21 cellular contexts compared by ENCODE assay signal in genomic region chr3:12198301-12198700, GRCh38. TPM values are rescaled to one million over a fixed set of nuclear protein-coding genes. Genes with fewer than 3 reads are reported as not detected.
DNase-seq lines count a peak whose midpoint lies in the region; ATAC-seq and TF ChIP-seq lines count a peak whose summit lies in the region.
"Had no signal": no experiment of that assay in that cellular context is flagged by ENCODE, and none has a peak within 500 bp of the region (broad histone marks: within the 10 kb centered on the region; RNA-seq: fewer than 3 reads in every experiment).

No MANE protein-coding gene starts in this region.

- peaks cover 14% of the 10 kb centered on the region for H3K4me1 ChIP-seq in fibroblast of lung (ENCODE audit: control insufficient read depth, extremely low read depth, insufficient read depth, low read length)
- H3K4me1 ChIP-seq in H9 (ENCODE audit: insufficient read depth, low read length), result no peaks in the 10 kb centered on the region

- no peaks in the 10 kb centered on the region for H3K23me2 ChIP-seq in H9 (ENCODE audit: insufficient read length, low read depth, low read length, poor library complexity, severe bottlenecking)

- H2BK15ac ChIP-seq in H9 (ENCODE audit: low read depth, low read length), result no peak overlapping the region

- no peak overlapping the region for H3K14ac ChIP-seq in H9 (ENCODE audit: insufficient read depth, low read length)

- H3K27ac ChIP-seq in RWPE1, result no peak overlapping the region
- H3K27ac ChIP-seq in fibroblast of lung (ENCODE audit: insufficient read depth, low read length), result no peak overlapping the region
- no peak overlapping the region for H3K27ac ChIP-seq in H9 (ENCODE audit: insufficient read length, low read depth, low read length)
- H3K27ac ChIP-seq: colonic mucosa, upper lobe of right lung had no signal

- H2BK5ac ChIP-seq in H9 (ENCODE audit: insufficient read length, low read length), result no peak overlapping the region

- no peak overlapping the region for H2BK20ac ChIP-seq in H9 (ENCODE audit: low read depth, low read length, poor library complexity, severe bottlenecking)

- DNase-seq in activated naive CD8-positive, alpha-beta T cell treated with anti-CD3 and anti-CD28 coated beads for 36 hours, result no peak
- no peak for DNase-seq in activated naive CD8-positive, alpha-beta T cell treated with anti-CD3 and anti-CD28 coated beads, Interleukin-2, amount 50 U/mL, for 24 hours
- DNase-seq in RWPE1 (ENCODE audit: low spot score) (peak; percentile 15), fibroblast of lung (ENCODE audit: low read depth in 2 of 2) (peak; percentile 66 to 91), osteocyte (ENCODE audit: extremely low spot score, unreplicated experiment) (no peak), H9 (no peak)
- no peak for DNase-seq in stimulated activated CD4-positive, alpha-beta T cell treated with anti-CD3 and anti-CD28 coated beads, Interleukin-4, amount 100 ng/mL, for 1 hour
- DNase-seq: activated CD4-positive, CD25-positive, alpha-beta regulatory T cell treated with anti-CD3 and anti-CD28 coated beads, Interleukin-2, amount 50 U/mL, for 72 hours; activated naive CD8-positive, alpha-beta T cell treated with anti-CD3 and anti-CD28 coated beads, Interleukin-2, amount 10 ng/mL, durations not matched to agents 7 days and 5 days; colonic mucosa; COR-L47; NCI-H1436; NCI-H2227 treated with DMSO at 0.1 percent for 48 hours; right cardiac atrium; stimulated activated CD4-positive, alpha-beta T cell treated with anti-CD3 and anti-CD28 coated beads, Interleukin-1b, Interleukin-23, amount 100 ng/mL, for 48 hours; stimulated activated CD8-positive, alpha-beta memory T cell treated with anti-CD3 and anti-CD28 coated beads, Interleukin-4, amount 100 ng/mL, for 48 hours; T-helper 1 cell; upper lobe of right lung had no signal

- peaks cover 30% of the 10 kb centered on the region for H3K27me3 Mint-ChIP-seq in activated naive CD8-positive, alpha-beta T cell treated with anti-CD3 and anti-CD28 coated beads for 36 hours
- H3K27me3 Mint-ChIP-seq in activated naive CD8-positive, alpha-beta T cell treated with anti-CD3 and anti-CD28 coated beads, Interleukin-2, amount 50 U/mL, for 24 hours, result peaks cover 9% of the 10 kb centered on the region
- H3K27me3 Mint-ChIP-seq in osteocyte (ENCODE audit: unreplicated experiment) (no peaks in the 10 kb centered on the region), H9 (ENCODE audit: low read depth) (no peaks in the 10 kb centered on the region)
- H3K27me3 Mint-ChIP-seq: activated naive CD8-positive, alpha-beta T cell treated with anti-CD3 and anti-CD28 coated beads, Interleukin-2, amount 10 ng/mL, durations not matched to agents 7 days and 5 days had no signal

- TF ChIP-seq CTCF in RWPE1 (conservative IDR thresholded peaks at IDR 0.05; ENCODE audit: low read depth) (no peak), fibroblast of lung (conservative IDR thresholded peaks at IDR 0.05 in 1 of 2, IDR thresholded peaks at IDR 0.05 in 1 of 2; ENCODE audit: low read depth in 1 of 2, low read length in 2 of 2) (no peak), osteocyte (IDR thresholded peaks at IDR 0.05) (no peak), H9 (conservative IDR thresholded peaks at IDR 0.05) (no peak)

- H3K4me2 ChIP-seq in fibroblast of lung (ENCODE audit: extremely low read depth, insufficient read depth, low read length) (no peak overlapping the region), H9 (ENCODE audit: insufficient read depth, insufficient read length, low read length) (no peak overlapping the region)

- H4K8ac ChIP-seq in H9 (replicated peaks; ENCODE audit: insufficient read length, low read depth, low read length), result no peak overlapping the region

- CTCF ChIA-PET in RWPE1 (lab: Yijun Ruan, JAX), result no interaction called here

- no peaks in the 10 kb centered on the region for H3K79me1 ChIP-seq in H9 (ENCODE audit: insufficient read depth, low read depth, low read length, poor library complexity, severe bottlenecking)

- POLR2A ChIA-PET in RWPE1 (lab: Yijun Ruan, JAX; ENCODE audit: low non-redundant PET), result no interaction called here

- no peaks in the 10 kb centered on the region for H3K36me3 ChIP-seq in fibroblast of lung (ENCODE audit: control insufficient read depth, insufficient read depth, low read length)
- H3K36me3 ChIP-seq: colonic mucosa, upper lobe of right lung had no signal

- H2BK12ac ChIP-seq in H9 (ENCODE audit: insufficient read length, low read depth, low read length), result no peak overlapping the region

- H3K56ac ChIP-seq in H9 (ENCODE audit: insufficient read length, low read depth, low read length), result no peak overlapping the region

- no peak overlapping the region for H2BK120ac ChIP-seq in H9 (ENCODE audit: low read depth, low read length, poor library complexity, severe bottlenecking)

- no peak overlapping the region for H3K4me3 Mint-ChIP-seq in activated naive CD8-positive, alpha-beta T cell treated with anti-CD3 and anti-CD28 coated beads for 36 hours
- no peak overlapping the region for H3K4me3 Mint-ChIP-seq in activated naive CD8-positive, alpha-beta T cell treated with anti-CD3 and anti-CD28 coated beads, Interleukin-2, amount 50 U/mL, for 24 hours
- H3K4me3 Mint-ChIP-seq in osteocyte (ENCODE audit: unreplicated experiment), result no peak overlapping the region
- H3K4me3 Mint-ChIP-seq in H9, result no peak overlapping the region
- H3K4me3 Mint-ChIP-seq: activated naive CD8-positive, alpha-beta T cell treated with anti-CD3 and anti-CD28 coated beads, Interleukin-2, amount 10 ng/mL, durations not matched to agents 7 days and 5 days; neural crest cell had no signal

- no peaks in the 10 kb centered on the region for H3K27me3 ChIP-seq in fibroblast of lung (ENCODE audit: control insufficient read depth, insufficient read depth, low read length)
- H3K27me3 ChIP-seq in H9 (ENCODE audit: insufficient read depth, low read length), result no peaks in the 10 kb centered on the region
- H3K27me3 ChIP-seq: colonic mucosa, upper lobe of right lung had no signal

- H2AK5ac ChIP-seq in H9 (ENCODE audit: insufficient read length, low read length), result no peak overlapping the region

- H3K4ac ChIP-seq in H9 (ENCODE audit: low read depth, low read length), result no peak overlapping the region

- H3K9me3 Mint-ChIP-seq in activated naive CD8-positive, alpha-beta T cell treated with anti-CD3 and anti-CD28 coated beads for 36 hours, result no peaks in the 10 kb centered on the region
- no peaks in the 10 kb centered on the region for H3K9me3 Mint-ChIP-seq in activated naive CD8-positive, alpha-beta T cell treated with anti-CD3 and anti-CD28 coated beads, Interleukin-2, amount 50 U/mL, for 24 hours
- H3K9me3 Mint-ChIP-seq in osteocyte (ENCODE audit: unreplicated experiment), result no peaks in the 10 kb centered on the region
- H3K9me3 Mint-ChIP-seq in H9, result no peaks in the 10 kb centered on the region
- H3K9me3 Mint-ChIP-seq: activated naive CD8-positive, alpha-beta T cell treated with anti-CD3 and anti-CD28 coated beads, Interleukin-2, amount 10 ng/mL, durations not matched to agents 7 days and 5 days; neural crest cell had no signal

- H2AFZ ChIP-seq in fibroblast of lung (ENCODE audit: low read length) (no peak overlapping the region), H9 (ENCODE audit: low read length) (no peak overlapping the region)

- H4K5ac ChIP-seq in H9 (ENCODE audit: insufficient read length, low read depth, low read length), result no peak overlapping the region

- H3K4me3 ChIP-seq in fibroblast of lung (replicated peaks in 1 of 4; ENCODE audit: control extremely low read depth in 1 of 4, insufficient read depth in 1 of 4, low read depth in 3 of 4, low read length in 4 of 4), result no peak overlapping the region
- H3K4me3 ChIP-seq: colonic mucosa, upper lobe of right lung had no signal

- H4K91ac ChIP-seq in H9 (ENCODE audit: insufficient read length, low read depth, low read length), result no peak overlapping the region

- peaks cover 38% of the 10 kb centered on the region for H3K4me1 Mint-ChIP-seq in activated naive CD8-positive, alpha-beta T cell treated with anti-CD3 and anti-CD28 coated beads for 36 hours
- peaks cover 57% of the 10 kb centered on the region for H3K4me1 Mint-ChIP-seq in activated naive CD8-positive, alpha-beta T cell treated with anti-CD3 and anti-CD28 coated beads, Interleukin-2, amount 50 U/mL, for 24 hours
- peaks cover 28% of the 10 kb centered on the region for H3K4me1 Mint-ChIP-seq in osteocyte (ENCODE audit: unreplicated experiment)
- H3K4me1 Mint-ChIP-seq in H9, result peaks cover 4 to 7% of the 10 kb centered on the region in 2 experiments; a peak in 1 of 4 replicates
- H3K4me1 Mint-ChIP-seq: neural crest cell had no signal

- whole genome bisulfite sequencing in H9 (ENCODE audit: extremely low coverage, insufficient read length, low lambda C conversion rate), result no CpG with 5 or more reads among the region's 5 CpGs

- no peaks in the 10 kb centered on the region for H3K36me3 Mint-ChIP-seq in activated naive CD8-positive, alpha-beta T cell treated with anti-CD3 and anti-CD28 coated beads for 36 hours
- peaks cover 2% of the 10 kb centered on the region for H3K36me3 Mint-ChIP-seq in activated naive CD8-positive, alpha-beta T cell treated with anti-CD3 and anti-CD28 coated beads, Interleukin-2, amount 50 U/mL, for 24 hours (ENCODE audit: low read depth)
- no peaks in the 10 kb centered on the region for H3K36me3 Mint-ChIP-seq in osteocyte (ENCODE audit: unreplicated experiment)
- H3K36me3 Mint-ChIP-seq in H9 (ENCODE audit: insufficient read depth in 1 of 3, low read depth in 3 of 3), result no peaks in the 10 kb centered on the region
- H3K36me3 Mint-ChIP-seq: activated naive CD8-positive, alpha-beta T cell treated with anti-CD3 and anti-CD28 coated beads, Interleukin-2, amount 10 ng/mL, durations not matched to agents 7 days and 5 days had no signal

- H3K9ac ChIP-seq in fibroblast of lung (ENCODE audit: insufficient read depth, low read length), result no peak overlapping the region
- H3K9ac ChIP-seq in H9 (ENCODE audit: extremely low read depth, insufficient read length, low read length), result no peak overlapping the region

- no peak overlapping the region for H3T11ph ChIP-seq in H9 (ENCODE audit: low read length)

- no peak for ATAC-seq in activated naive CD8-positive, alpha-beta T cell treated with anti-CD3 and anti-CD28 coated beads, Interleukin-2, amount 50 U/mL, for 24 hours
- no peak for ATAC-seq in GM19035 (IDR thresholded peaks at IDR 0.05; ENCODE audit: unreplicated experiment)
- ATAC-seq: HepG2, right cardiac atrium, upper lobe of right lung had no signal

- H3K18ac ChIP-seq in H9 (ENCODE audit: insufficient read length, low read depth, low read length), result no peak overlapping the region

- no peak overlapping the region for H3K23ac ChIP-seq in H9 (ENCODE audit: insufficient read length, low read depth, low read length)

- H4K20me1 ChIP-seq in fibroblast of lung (ENCODE audit: control insufficient read depth, extremely low read depth, insufficient read depth, low read length) (no peaks in the 10 kb centered on the region), H9 (ENCODE audit: control insufficient read depth, insufficient read depth, insufficient read length) (no peaks in the 10 kb centered on the region)

- no peaks in the 10 kb centered on the region for H3K9me3 ChIP-seq in fibroblast of lung (ENCODE audit: control insufficient read depth, insufficient read depth, low read depth, low read length)
- no peaks in the 10 kb centered on the region for H3K9me3 ChIP-seq in H9 (ENCODE audit: control insufficient read depth, low read depth, low read length)
- H3K9me3 ChIP-seq: colonic mucosa, upper lobe of right lung had no signal

- no peaks in the 10 kb centered on the region for H3K79me2 ChIP-seq in fibroblast of lung (ENCODE audit: control insufficient read depth, insufficient read depth, low read length)
- H3K79me2 ChIP-seq in H9 (ENCODE audit: insufficient read depth, low read length), result no peaks in the 10 kb centered on the region

- H3K27ac Mint-ChIP-seq in activated naive CD8-positive, alpha-beta T cell treated with anti-CD3 and anti-CD28 coated beads for 36 hours, result peak overlapping the region; percentile 8
- H3K27ac Mint-ChIP-seq in activated naive CD8-positive, alpha-beta T cell treated with anti-CD3 and anti-CD28 coated beads, Interleukin-2, amount 50 U/mL, for 24 hours, result no peak overlapping the region
- H3K27ac Mint-ChIP-seq in osteocyte (ENCODE audit: unreplicated experiment), result no peak overlapping the region
- no peak overlapping the region for H3K27ac Mint-ChIP-seq in H9
- H3K27ac Mint-ChIP-seq: activated naive CD8-positive, alpha-beta T cell treated with anti-CD3 and anti-CD28 coated beads, Interleukin-2, amount 10 ng/mL, durations not matched to agents 7 days and 5 days had no signal

RNA-seq across cellular contexts. Expression of gene TIMP4, which starts 39.6 kb away (rescaled TPM):
- not detected for total RNA-seq in activated naive CD8-positive, alpha-beta T cell treated with anti-CD3 and anti-CD28 coated beads for 36 hours
- total RNA-seq in fibroblast of lung (9.8 and 12.6 TPM in 2 replicates), osteocyte (5.0 and 5.4 TPM in 2 replicates), H9 (2021) (8.4 and 8.5 TPM in 2 replicates)
- polyA plus RNA-seq in fibroblast of lung, result 2.8 and 5.2 TPM in 2 replicates
- 2.3 and 3.2 TPM in 2 replicates for polyA plus RNA-seq in fibroblast of lung (2012)
- polyA minus RNA-seq in fibroblast of lung (ENCODE audit: low replicate concordance), result 2.7 and 9.6 TPM in 2 replicates
- total RNA-seq: activated naive CD8-positive, alpha-beta T cell treated with anti-CD3 and anti-CD28 coated beads, Interleukin-2, amount 10 ng/mL, durations not matched to agents 7 days and 5 days had no signal

Comparison
In these comparisons a context has a peak if more than half of its experiments do, and no peak if none do; other contexts are left out.
1. DNase-seq: peak in RWPE1 (single experiment) and fibroblast of lung (2 of 2); none in activated naive CD8-positive, alpha-beta T cell treated with anti-CD3 and anti-CD28 coated beads for 36 hours (single experiment), activated naive CD8-positive, alpha-beta T cell treated with anti-CD3 and anti-CD28 coated beads, Interleukin-2, amount 50 U/mL, for 24 hours (single experiment), stimulated activated CD4-positive, alpha-beta T cell treated with anti-CD3 and anti-CD28 coated beads, Interleukin-4, amount 100 ng/mL, for 1 hour (single experiment), osteocyte (single experiment) and H9 (single experiment).